ENCODE assay signal across 22 cellular contexts in the genomic region with DNA sequence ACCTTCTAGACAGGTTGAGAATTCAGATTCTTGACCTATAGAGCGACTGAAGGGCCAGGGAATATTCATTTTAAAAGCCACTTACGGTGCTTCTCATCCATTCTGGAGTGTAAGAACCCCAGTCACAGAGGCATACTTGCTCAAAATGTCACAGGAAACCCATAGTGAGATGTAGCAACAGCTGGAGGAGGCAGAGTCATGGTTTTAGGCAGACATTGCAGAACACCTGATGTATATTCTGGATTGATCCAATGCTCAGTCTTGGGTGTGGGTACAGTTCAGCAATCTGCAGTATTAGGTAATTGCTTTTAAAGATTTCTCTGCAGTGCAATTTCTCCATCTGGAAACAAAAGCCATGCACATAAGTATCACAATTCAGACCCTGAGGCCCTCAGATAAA.
"Had no signal": no experiment of that assay in that cellular context is flagged by ENCODE, and none has a peak within 500 bp of the region (broad histone marks: within the 10 kb centered on the region; RNA-seq: fewer than 3 reads in every experiment).

No MANE protein-coding gene starts in this region.

- H3K4me3 ChIP-seq: gastrocnemius medialis, heart right ventricle, lower lobe of right lung, psoas muscle, sigmoid colon, spleen, testis, tibial artery had no signal

- H3K27ac ChIP-seq: gastrocnemius medialis, heart right ventricle, lower lobe of right lung, psoas muscle, sigmoid colon, spleen, testis, tibial artery had no signal

- H3K27me3 ChIP-seq: gastrocnemius medialis, sigmoid colon, testis, tibial artery had no signal

- H3K4me1 ChIP-seq: gastrocnemius medialis, lower lobe of right lung, psoas muscle, spleen, testis had no signal

- H3K9me3 ChIP-seq: gastrocnemius medialis, lower lobe of right lung, psoas muscle, sigmoid colon, spleen, testis had no signal

- H3K36me3 ChIP-seq: gastrocnemius medialis, heart right ventricle, lower lobe of right lung, sigmoid colon, spleen, tibial artery had no signal

- DNase-seq: cortex of kidney; effector memory CD8-positive, alpha-beta T cell; gastrocnemius medialis; heart right ventricle; hippocampal formation; immature natural killer cell; islet precursor cell; left ventricle myocardium superior; lower lobe of right lung; naive thymus-derived CD8-positive, alpha-beta T cell; nephron progenitor cell; nucleus accumbens; psoas muscle; right cardiac atrium; sigmoid colon; spleen; stimulated activated CD4-positive, alpha-beta T cell treated with anti-CD3 and anti-CD28 coated beads, Interleukin-4, amount 100 ng/mL, for 4 hours; stimulated activated naive CD8-positive, alpha-beta T cell treated with anti-CD3 and anti-CD28 coated beads, Interleukin-15, Interleukin-2, amounts not matched to agents 100 U/mL and 50 U/mL, for 24 hours; substantia nigra; testis; tibial artery had no signal

- FAIRE-seq: endometrium had no signal
